In genomic region chr19:18349524-18350128, GRCh38 we compare ENCODE assay signal across 10 cellular contexts. TPM values are rescaled to one million over a fixed set of nuclear protein-coding genes. Genes with fewer than 3 reads are reported as not detected.
DNase-seq lines count a peak whose midpoint lies in the region; ATAC-seq and TF ChIP-seq lines count a peak whose summit lies in the region.
"Had no signal": no experiment of that assay in that cellular context is flagged by ENCODE, and none has a peak within 500 bp of the region (broad histone marks: within the 10 kb centered on the region; RNA-seq: fewer than 3 reads in every experiment).

No MANE protein-coding gene starts in this region.

- no peak overlapping the region for H3K27ac ChIP-seq in GM23248
- no peak overlapping the region for H3K27ac ChIP-seq in SJSA1
- no peak overlapping the region for H3K27ac ChIP-seq in osteoblast (ENCODE audit: low read depth, low read length)

- no peak for ATAC-seq in GM21526 (IDR thresholded peaks at IDR 0.05; ENCODE audit: low FRiP score, unreplicated experiment)
- no peak for ATAC-seq in GM21825 (IDR thresholded peaks at IDR 0.05; ENCODE audit: unreplicated experiment)
- ATAC-seq: T-cell had no signal

- H2AFZ ChIP-seq in GM23248 (no peak overlapping the region), osteoblast (ENCODE audit: low read length) (no peak overlapping the region)

- 19 to 20% methylated on average over 12 of the region's 12 CpGs for WGBS in GM23248 (ENCODE audit: low coverage in 1 of 2, low lambda C conversion rate in 2 of 2, missing lambda C conversion rate in 2 of 2), 2 experiments

- peaks cover 11% of the 10 kb centered on the region for H3K36me3 Mint-ChIP-seq in Caco-2 (ENCODE audit: insufficient read depth, unreplicated experiment)
- H3K36me3 Mint-ChIP-seq: natural killer cell treated with Interleukin-12 subunit alpha and Interleukin-12 subunit beta and Interleukin-15 and Interleukin-18, amount 100 ng/mL, for 72 hours had no signal

- H3K4me2 ChIP-seq in GM23248 (ENCODE audit: unreplicated experiment) (no peak overlapping the region), osteoblast (ENCODE audit: insufficient read depth, low read length) (no peak overlapping the region)

- H3K36me3 ChIP-seq in Caco-2 (ENCODE audit: control insufficient read depth, insufficient read depth, low read length) (peaks cover 2% of the 10 kb centered on the region; the same call in 1 of the 2 replicates), GM23248 (ENCODE audit: low read depth) (0 out of 2 replicates have a peak, but pooled peaks cover 4% of the 10 kb centered on the region), SJSA1 (no peaks in the 10 kb centered on the region), osteoblast (ENCODE audit: insufficient read depth, low read length) (no peaks in the 10 kb centered on the region)

- POLR2A ChIA-PET in Caco-2 (lab: Charles Lee) = no interaction called here

- H3K27me3 ChIP-seq in Caco-2 (replicated peaks; ENCODE audit: control insufficient read depth, insufficient read depth, low read length) (no peaks in the 10 kb centered on the region), GM23248 (replicated peaks; ENCODE audit: insufficient read depth) (no peaks in the 10 kb centered on the region), SJSA1 (replicated peaks) (no peaks in the 10 kb centered on the region), osteoblast (ENCODE audit: insufficient read depth, low read length) (no peaks in the 10 kb centered on the region)

- H4K20me1 ChIP-seq in GM23248 (ENCODE audit: insufficient read depth) (no peaks in the 10 kb centered on the region), osteoblast (ENCODE audit: insufficient read depth, low read length) (no peaks in the 10 kb centered on the region)

- H3K4me3 Mint-ChIP-seq in Caco-2 (ENCODE audit: unreplicated experiment) = no peak overlapping the region
- H3K4me3 Mint-ChIP-seq: natural killer cell treated with Interleukin-12 subunit alpha and Interleukin-12 subunit beta and Interleukin-15 and Interleukin-18, amount 100 ng/mL, for 72 hours; T-cell had no signal

- no peaks in the 10 kb centered on the region for H3K9me3 Mint-ChIP-seq in Caco-2 (ENCODE audit: unreplicated experiment)
- H3K9me3 Mint-ChIP-seq: natural killer cell treated with Interleukin-12 subunit alpha and Interleukin-12 subunit beta and Interleukin-15 and Interleukin-18, amount 100 ng/mL, for 72 hours; T-cell had no signal

- H3F3A ChIP-seq in GM23248 (ENCODE audit: insufficient read depth) = no peaks in the 10 kb centered on the region

- DNase-seq in Caco-2 = peak; percentile 50 to 73
- DNase-seq in GM23248 = peak; percentile 82
- peak; percentile 44 to 69 for DNase-seq in SJSA1 (ENCODE audit: low read depth in 1 of 2, low spot score in 2 of 2)
- DNase-seq in erythroblast (lab: John Stamatoyannopoulos, UW) = peak; percentile 67 to 88
- peak; percentile 96 for DNase-seq in osteoblast (ENCODE audit: insufficient read length, low spot score, missing footprints)
- no peak for DNase-seq in RKO (ENCODE audit: low spot score)

- no peak overlapping the region for H3K9ac ChIP-seq in GM23248

- BruUV-seq in Caco-2 (replicated peaks; lab: Mats Ljungman, UMichigan) = no TSS peak

- peak; percentile 81 to 85 for TF ChIP-seq CTCF in Caco-2 (IDR thresholded peaks at IDR 0.05; ENCODE audit: insufficient read depth in 1 of 2, low read depth in 1 of 2, low read length in 1 of 2, severe bottlenecking in 1 of 2, unreplicated experiment in 1 of 2)
- TF ChIP-seq CTCF in osteoblast (IDR thresholded peaks at IDR 0.05; ENCODE audit: extremely low read depth, low read depth, low read length) = peak; percentile 94

- no peak overlapping the region for H3K27ac Mint-ChIP-seq in Caco-2 (ENCODE audit: unreplicated experiment)
- H3K27ac Mint-ChIP-seq: natural killer cell treated with Interleukin-12 subunit alpha and Interleukin-12 subunit beta and Interleukin-15 and Interleukin-18, amount 100 ng/mL, for 72 hours; T-cell had no signal

- H3K79me2 ChIP-seq in GM23248 (ENCODE audit: insufficient read depth) (no peaks in the 10 kb centered on the region), osteoblast (ENCODE audit: insufficient read depth, low read length) (no peaks in the 10 kb centered on the region)

- H3K4me1 ChIP-seq in Caco-2 = no peaks in the 10 kb centered on the region
- H3K4me1 ChIP-seq in GM23248 (ENCODE audit: insufficient read depth) = peaks cover 3% of the 10 kb centered on the region; the same call in 1 of the 2 replicates
- H3K4me1 ChIP-seq in SJSA1 (replicated peaks) = no peaks in the 10 kb centered on the region
- no peaks in the 10 kb centered on the region for H3K4me1 ChIP-seq in osteoblast (ENCODE audit: insufficient read depth, low read length)

- in situ Hi-C loops in GM23248 (cut with MboI) = loop anchor here (5.0 kb wide), 1 partner anchor 53 kb away; no protein-coding TSS in a partner anchor

- no peaks in the 10 kb centered on the region for H3K9me3 ChIP-seq in Caco-2
- H3K9me3 ChIP-seq in GM23248 (ENCODE audit: low read depth) = no peaks in the 10 kb centered on the region
- no peaks in the 10 kb centered on the region for H3K9me3 ChIP-seq in SJSA1 (replicated peaks)
- H3K9me3 ChIP-seq in osteoblast (ENCODE audit: low read depth, low read length) = no peaks in the 10 kb centered on the region

- H3K4me1 Mint-ChIP-seq in Caco-2 (ENCODE audit: low read depth, unreplicated experiment) = peaks cover 14% of the 10 kb centered on the region

- intact Hi-C loops in Caco-2 (cut with micrococcal nuclease; ENCODE audit: unreplicated experiment) = loop anchor here (1.0 kb wide), 1 partner anchor 61 kb away; no protein-coding TSS in a partner anchor

- no peak overlapping the region for H3K4me3 ChIP-seq in Caco-2 (ENCODE audit: low read depth, low read length)
- H3K4me3 ChIP-seq in GM23248 = no peak overlapping the region
- H3K4me3 ChIP-seq in SJSA1 = no peak overlapping the region
- H3K4me3 ChIP-seq in osteoblast (ENCODE audit: insufficient read depth, low read length) = no peak overlapping the region

- H3K9me2 ChIP-seq in GM23248 (ENCODE audit: insufficient read depth) = no peaks in the 10 kb centered on the region

- H3K27me3 Mint-ChIP-seq in Caco-2 (ENCODE audit: insufficient read depth, unreplicated experiment) = no peaks in the 10 kb centered on the region
- H3K27me3 Mint-ChIP-seq: natural killer cell treated with Interleukin-12 subunit alpha and Interleukin-12 subunit beta and Interleukin-15 and Interleukin-18, amount 100 ng/mL, for 72 hours; T-cell had no signal

- TF ChIP-seq POLR2A in erythroblast (IDR thresholded peaks at IDR 0.05; ENCODE audit: low read length) = no peak

- CTCF ChIA-PET in Caco-2 (lab: Charles Lee) = interaction anchor here (0.6 to 2.3 kb wide), 10 partner anchors 21 to 70 kb away, joined by 3 to 14 read pairs (median 4); partner anchors contain the start of genes GDF15 and SSBP4

RNA-seq across cellular contexts. Expression of gene PGPEP1, which starts 9.2 kb away (rescaled TPM):
- total RNA-seq in Caco-2 (2022) (25.6 and 26.0 TPM in 2 replicates), osteoblast (31.1 and 56.3 TPM in 2 replicates)
- total RNA-seq in GM23248 (2014; rRNA removed; shearing (Covaris generic)) = 12.0 and 20.5 TPM in 2 replicates
- polyA plus RNA-seq in GM23248 (2016; fragmentation: Nextera tagmentation; extraction: Ambion mirVana) = 9.4 and 14.5 TPM in 2 replicates
- total RNA-seq in SJSA1 (2014; rRNA removed; shearing (Covaris generic)) = 5.7 and 9.0 TPM in 2 replicates

RNA-seq across cellular contexts. Expression of gene LSM4, which starts 26.8 kb away (rescaled TPM):
- 184 and 186 TPM in 2 replicates for total RNA-seq in Caco-2 (2022)
- 167 and 203 TPM in 2 replicates for total RNA-seq in GM23248 (2014; rRNA removed; shearing (Covaris generic))
- 200 and 208 TPM in 2 replicates for polyA plus RNA-seq in GM23248 (2016; fragmentation: Nextera tagmentation; extraction: Ambion mirVana)
- 395 and 478 TPM in 2 replicates for total RNA-seq in SJSA1 (2014; rRNA removed; shearing (Covaris generic))
- 74.3 and 74.6 TPM in 2 replicates for total RNA-seq in osteoblast

RNA-seq across cellular contexts. Expression of gene GDF15, which starts 36.3 kb away (rescaled TPM):
- 55.3 and 56.1 TPM in 2 replicates for total RNA-seq in Caco-2 (2022)
- 27.7 and 33.3 TPM in 2 replicates for total RNA-seq in GM23248 (2014; rRNA removed; shearing (Covaris generic))
- 32.7 and 36.0 TPM in 2 replicates for polyA plus RNA-seq in GM23248 (2016; fragmentation: Nextera tagmentation; extraction: Ambion mirVana)
- total RNA-seq in SJSA1 (2014; rRNA removed; shearing (Covaris generic)) = 12.4 and 21.9 TPM in 2 replicates
- 61.6 and 74.2 TPM in 2 replicates for total RNA-seq in osteoblast

RNA-seq across cellular contexts. Expression of gene LRRC25, which starts 47.8 kb away (rescaled TPM):
- total RNA-seq in Caco-2 (2022) (not detected in 2 replicates), osteoblast (0.88 and 1.1 TPM in 2 replicates)
- not detected in 2 replicates for total RNA-seq in GM23248 (2014; rRNA removed; shearing (Covaris generic))
- not detected in 2 replicates for polyA plus RNA-seq in GM23248 (2016; fragmentation: Nextera tagmentation; extraction: Ambion mirVana)
- total RNA-seq in SJSA1 (2014; rRNA removed; shearing (Covaris generic)) = not detected in 2 replicates
- total RNA-seq: natural killer cell treated with Interleukin-12 subunit alpha and Interleukin-12 subunit beta and Interleukin-15 and Interleukin-18, amount 100 ng/mL, for 72 hours had no signal
